In genomic region chr1:108815566-108815965, GRCh38 we compare ENCODE assay signal across 2 cellular contexts.
TF ChIP-seq lines count a peak whose summit lies in the region.

No MANE protein-coding gene starts in this region.

TF ChIP-seq in SK-N-SH, 30 proteins besides CTCF, POLR2A, EP300 and RAD21 (continued from another document):
- no peak for TF ChIP-seq USF1 (IDR thresholded peaks at IDR 0.05; ENCODE audit: borderline replicate concordance, low read depth)
- no peak for TF ChIP-seq REST (IDR thresholded peaks at IDR 0.05; ENCODE audit: low read depth, low read length)
- TF ChIP-seq NRF1 (IDR thresholded peaks at IDR 0.05; ENCODE audit: low read depth, low read length) = no peak
- no peak for TF ChIP-seq TEAD4 (IDR thresholded peaks at IDR 0.05; ENCODE audit: borderline replicate concordance, insufficient read depth)

TF ChIP-seq in SK-N-SH treated with all-trans-retinoic acid at 6 μM for 48 hours, 23 proteins besides CTCF, POLR2A, EP300 and RAD21 (continued from another document):
- TF ChIP-seq ZFP3 (CRISPR knock-in tag; IDR thresholded peaks at IDR 0.05) (no peak), PPARA (CRISPR knock-in tag; IDR thresholded peaks at IDR 0.05; ENCODE audit: borderline replicate concordance) (no peak), POU6F1 (CRISPR knock-in tag; IDR thresholded peaks at IDR 0.05; ENCODE audit: borderline replicate concordance, low read depth) (no peak), CSRNP3 (CRISPR knock-in tag; IDR thresholded peaks at IDR 0.05) (no peak), RARB (CRISPR knock-in tag; IDR thresholded peaks at IDR 0.05) (no peak), ZC3H10 (CRISPR knock-in tag; IDR thresholded peaks at IDR 0.05) (no peak), TCF4 (CRISPR knock-in tag; IDR thresholded peaks at IDR 0.05; ENCODE audit: borderline replicate concordance) (no peak), OSR1 (CRISPR knock-in tag; IDR thresholded peaks at IDR 0.05) (no peak)
